ENCODE assay signal across 11 cellular contexts in genomic region chr5:6188344-6188743, GRCh38.
DNase-seq lines count a peak whose midpoint lies in the region; ATAC-seq, FAIRE-seq and TF ChIP-seq lines count a peak whose summit lies in the region.
"Had no signal": no experiment of that assay in that cellular context is flagged by ENCODE, and none has a peak within 500 bp of the region (broad histone marks: within the 10 kb centered on the region; RNA-seq: fewer than 3 reads in every experiment).

No MANE protein-coding gene starts in this region.

- H3K36me3 ChIP-seq in GM06990 (ENCODE audit: control insufficient read depth, insufficient read depth, low read length) (no peaks in the 10 kb centered on the region), kidney (ENCODE audit: control insufficient read depth in 1 of 2, insufficient read depth in 2 of 2, low read length in 2 of 2) (no peaks in the 10 kb centered on the region), spleen (no peaks in the 10 kb centered on the region)
- H3K36me3 ChIP-seq: stomach had no signal

- TF ChIP-seq POLR2A in spleen (IDR thresholded peaks at IDR 0.05), result no peak

- intact Hi-C loops in kidney (cut with DNase I), result no loop called here
- intact Hi-C loops in spleen (cut with DNase I; ENCODE audit: low total_unique reads), result no loop called here

- H3K4me3 ChIP-seq in GM06990 (replicated peaks; ENCODE audit: low read depth, low read length), result no peak overlapping the region
- H3K4me3 ChIP-seq in kidney (ENCODE audit: low read length in 2 of 2), result no peak overlapping the region
- H3K4me3 ChIP-seq in spleen, result no peak overlapping the region
- H3K4me3 ChIP-seq: skin epidermis, stomach had no signal

- H3K4me1 ChIP-seq in kidney (ENCODE audit: control insufficient read depth in 1 of 2, insufficient read depth in 1 of 2, low read depth in 1 of 2, low read length in 2 of 2) (no peaks in the 10 kb centered on the region), spleen (no peaks in the 10 kb centered on the region)
- H3K4me1 ChIP-seq: stomach had no signal

- H3K9me3 ChIP-seq in kidney (ENCODE audit: control insufficient read depth in 1 of 2, low read length in 2 of 2) (no peaks in the 10 kb centered on the region), spleen (no peaks in the 10 kb centered on the region)
- H3K9me3 ChIP-seq: stomach had no signal

- H3K27ac ChIP-seq in kidney (ENCODE audit: low read depth in 2 of 2, low read length in 2 of 2) (no peak overlapping the region), spleen (no peak overlapping the region)
- H3K27ac ChIP-seq: skin epidermis, stomach had no signal

- H3K27me3 ChIP-seq in GM06990 (replicated peaks; ENCODE audit: control insufficient read depth, insufficient read depth, low read length) (no peaks in the 10 kb centered on the region; the same call in 1 of the 2 replicates), spleen (replicated peaks in 1 of 7) (no peaks in the 10 kb centered on the region)
- H3K27me3 ChIP-seq: stomach had no signal

- peak; percentile 71 for DNase-seq in GM06990 (ENCODE audit: extremely low read depth, insufficient read length)
- peak; percentile 50 for DNase-seq in GM19240 (ENCODE audit: insufficient read length, low spot score)
- DNase-seq in globus pallidus (ENCODE audit: low spot score), result no peak
- no peak for DNase-seq in kidney
- DNase-seq in cerebellar nuclear complex (lab: John Stamatoyannopoulos, UW), result no peak
- DNase-seq in spleen, result no peak
- DNase-seq: head of caudate nucleus, stomach had no signal

- no peak for FAIRE-seq in kidney (lab: Jason Lieb, UNC)

- no peak overlapping the region for H3K9ac ChIP-seq in kidney (ENCODE audit: low read length in 2 of 2)

- ATAC-seq in HG02840 (IDR thresholded peaks at IDR 0.05; ENCODE audit: low FRiP score, unreplicated experiment) (peak; percentile 92), HG03575 (IDR thresholded peaks at IDR 0.05; ENCODE audit: extremely low read depth, insufficient number of reproducible peaks, low FRiP score, unreplicated experiment) (peak; percentile 91)

- no peak for TF ChIP-seq CTCF in GM06990 (IDR thresholded peaks at IDR 0.05; ENCODE audit: insufficient read depth, low read length, poor library complexity, severe bottlenecking)
- TF ChIP-seq CTCF in kidney (IDR thresholded peaks at IDR 0.05; ENCODE audit: borderline replicate concordance, extremely low read depth, insufficient read depth), result no peak
- TF ChIP-seq CTCF in spleen (IDR thresholded peaks at IDR 0.05 in 8 of 11, conservative IDR thresholded peaks at IDR 0.05 in 3 of 11), result no peak

- 73 to 83% (median 79%) methylated on average over 6 of the region's 6 CpGs for WGBS in spleen, 5 donors

Comparison
In these comparisons a context has a peak if more than half of its experiments do, and no peak if none do; other contexts are left out.
1. DNase-seq: peak in GM06990 (single experiment) and GM19240 (single experiment); none in globus pallidus (single experiment), kidney (single experiment), cerebellar nuclear complex (0 of 2) and spleen (single experiment).